ENCODE assay signal across 8 cellular contexts in genomic region chr2:9630750-9631483, GRCh38. TPM values are rescaled to one million over a fixed set of nuclear protein-coding genes. Genes with fewer than 3 reads are reported as not detected.
DNase-seq lines count a peak whose midpoint lies in the region; ATAC-seq and TF ChIP-seq lines count a peak whose summit lies in the region.

YWHAQ (minus strand) TSS chr2:9630997; CDS start chr2:9630452, 545 bp downstream.

- peak; percentile 84 for TF ChIP-seq POLR2A in erythroblast (IDR thresholded peaks at IDR 0.05; ENCODE audit: low read length)

- H3K27me3 ChIP-seq in mucosa of rectum (ENCODE audit: control insufficient read depth in 2 of 2, insufficient read depth in 2 of 2, low read length in 2 of 2), result no peaks in the 10 kb centered on the region

- peak; percentile 92 for ATAC-seq in GM21717 (IDR thresholded peaks at IDR 0.05; ENCODE audit: unreplicated experiment)

- peaks cover 44% of the 10 kb centered on the region for H3K4me1 Mint-ChIP-seq in activated T-cell treated with anti-CD3 and anti-CD28 coated beads, Interleukin-2, amount 50 U/mL, for 24 hours (ENCODE audit: low read depth)

- no peaks in the 10 kb centered on the region for H3K9me3 ChIP-seq in mucosa of rectum (ENCODE audit: control insufficient read depth in 2 of 2, low read length in 2 of 2)

- in situ Hi-C loops in KBM-7 (cut with MboI; ENCODE audit: low pct_unique_long_range_greater_than_20kb, low sequenced_read_pairs), result no loop called here

- H3K27ac Mint-ChIP-seq in activated T-cell treated with anti-CD3 and anti-CD28 coated beads, Interleukin-2, amount 50 U/mL, for 24 hours, result peak within 1 kb of the TSS; percentile 97

- peak within 1 kb of the TSS; percentile 92 to 94 for H3K4me3 ChIP-seq in mucosa of rectum (ENCODE audit: low read length in 2 of 2)

- peaks cover 3 to 4% of the 10 kb centered on the region in 2 donors for H3K36me3 ChIP-seq in mucosa of rectum (ENCODE audit: control insufficient read depth in 2 of 2, insufficient read depth in 2 of 2, low read length in 2 of 2)

- H3K27me3 Mint-ChIP-seq in activated T-cell treated with anti-CD3 and anti-CD28 coated beads, Interleukin-2, amount 50 U/mL, for 24 hours, result no peaks in the 10 kb centered on the region

- peaks cover 44% of the 10 kb centered on the region for H3K36me3 Mint-ChIP-seq in activated T-cell treated with anti-CD3 and anti-CD28 coated beads, Interleukin-2, amount 50 U/mL, for 24 hours (ENCODE audit: low read depth)

- peak within 1 kb of the TSS; percentile 93 to 95 for H3K27ac ChIP-seq in mucosa of rectum (ENCODE audit: low read depth in 2 of 2, low read length in 2 of 2)

- H3K9ac ChIP-seq in mucosa of rectum (ENCODE audit: low read depth in 1 of 2, low read length in 2 of 2), result peak within 1 kb of the TSS; percentile 93 to 98

- peak within 1 kb of the TSS; percentile 98 for H3K4me3 Mint-ChIP-seq in activated T-cell treated with anti-CD3 and anti-CD28 coated beads, Interleukin-2, amount 50 U/mL, for 24 hours

- peaks cover 11% of the 10 kb centered on the region in 2 donors for H3K4me1 ChIP-seq in mucosa of rectum (ENCODE audit: control insufficient read depth in 2 of 2, insufficient read depth in 2 of 2, low read length in 2 of 2)

- DNase-seq in DMS153 treated with DMSO at 0.1 percent for 48 hours (lab: John Stamatoyannopoulos, UW; ENCODE audit: unreplicated experiment) (peak; percentile 98), KBM-7 (peak; percentile 98), erythroblast (lab: John Stamatoyannopoulos, UW) (peak; percentile 99)
- DNase-seq in activated T-cell treated with anti-CD3 and anti-CD28 coated beads, Interleukin-2, amount 50 U/mL, for 24 hours, result peak; percentile 98
- peak; percentile 98 for DNase-seq in stimulated activated CD8-positive, alpha-beta memory T cell treated with anti-CD3 and anti-CD28 coated beads, Interleukin-4, amount 100 ng/mL, for 48 hours

- H3K9me3 Mint-ChIP-seq in activated T-cell treated with anti-CD3 and anti-CD28 coated beads, Interleukin-2, amount 50 U/mL, for 24 hours, result no peaks in the 10 kb centered on the region

TF ChIP-seq in PFSK-1, 5 proteins besides CTCF, POLR2A, EP300 and RAD21:
- TF ChIP-seq REST (IDR thresholded peaks at IDR 0.05; ENCODE audit: insufficient read depth in 1 of 2, low read depth in 2 of 2, low read length in 2 of 2), result peak in 1 of 2 experiments; percentile 46; a peak in 1 of 4 replicates
- TF ChIP-seq POLR2AphosphoS5 (IDR thresholded peaks at IDR 0.05; ENCODE audit: low read depth, low read length), result peak; percentile 98
- TF ChIP-seq SIN3A (IDR thresholded peaks at IDR 0.05; ENCODE audit: borderline replicate concordance, insufficient read depth, low read length), result 0 out of 2 replicates have a peak, but pooled peaks have one; percentile 0
- TF ChIP-seq FOXP2 (optimal IDR thresholded peaks at IDR 0.05; ENCODE audit: borderline replicate concordance, extremely low read depth, extremely low read length, insufficient read depth), result no peak
- TF ChIP-seq TAF1 (IDR thresholded peaks at IDR 0.05; ENCODE audit: borderline replicate concordance, insufficient read depth, low read length), result peak; percentile 73

RNA-seq across cellular contexts. Expression of gene YWHAQ, which starts in this region (rescaled TPM):
- 347 TPM for polyA plus RNA-seq in PFSK-1 (2012; ENCODE audit: insufficient read length, low read depth)

Comparison
In these comparisons a context has a peak if more than half of its experiments do, and no peak if none do; other contexts are left out.
1. Peak in every context shown above with its lines: DNase-seq, ATAC-seq, H3K4me3 ChIP-seq and H3K27ac ChIP-seq.